ENCODE assay signal across 8 cellular contexts in genomic region chr7:100889761-100890639, GRCh38. TPM values are rescaled to one million over a fixed set of nuclear protein-coding genes. Genes with fewer than 3 reads are reported as not detected.
DNase-seq lines count a peak whose midpoint lies in the region; ATAC-seq, FAIRE-seq and TF ChIP-seq lines count a peak whose summit lies in the region.

No MANE protein-coding gene starts in this region.

- no peak overlapping the region for H2AFZ ChIP-seq in H1 (ENCODE audit: low read length)

- no peak overlapping the region; the same call in 1 of the 2 replicates for H2AK5ac ChIP-seq in H1 (ENCODE audit: low read depth, low read length)

- no peaks in the 10 kb centered on the region for H3K9me3 ChIP-seq in CD4-positive, alpha-beta memory T cell (ENCODE audit: control insufficient read depth in 1 of 2, low read length in 2 of 2)
- no peaks in the 10 kb centered on the region; a peak in 1 of 4 replicates for H3K9me3 ChIP-seq in H1 (ENCODE audit: insufficient read depth in 2 of 2, low read depth in 1 of 2, low read length in 1 of 2)

- H3K23ac ChIP-seq in H1 (ENCODE audit: insufficient read length) = peak overlapping the region; percentile 40

- H4K20me1 ChIP-seq in H1 (replicated peaks in 1 of 2; ENCODE audit: control insufficient read depth in 1 of 2, insufficient read depth in 2 of 2, low read length in 2 of 2) = peaks cover 12 to 17% of the 10 kb centered on the region in 2 experiments

- H3K36me3 ChIP-seq in CD4-positive, alpha-beta memory T cell (ENCODE audit: insufficient read depth, low read length) = peaks cover 25% of the 10 kb centered on the region
- H3K36me3 ChIP-seq in H1 (ENCODE audit: control insufficient read depth in 2 of 4, insufficient read depth in 4 of 4, low read length in 3 of 4) = peaks cover 23 to 39% (median 30%) of the 10 kb centered on the region in 4 experiments

- no peak for TF ChIP-seq CTCF in H1 (IDR thresholded peaks at IDR 0.05; ENCODE audit: control extremely low read depth in 1 of 3, insufficient read depth in 1 of 3, low read depth in 1 of 3, low read length in 3 of 3)

- peak; percentile 51 for ATAC-seq in GM19467 (IDR thresholded peaks at IDR 0.05; ENCODE audit: unreplicated experiment)

- FAIRE-seq in HTR-8/SVneo (lab: Jason Lieb, UNC) (peak; percentile 89), H1 (lab: Jason Lieb, UNC) (no peak)

- no peak overlapping the region for H2BK20ac ChIP-seq in H1 (ENCODE audit: low read length)

- H3K4me1 Mint-ChIP-seq in CD4-positive, alpha-beta memory T cell = peaks cover 28 to 64% (median 40%) of the 10 kb centered on the region in 4 donors

- peak overlapping the region; percentile 16; the same call in 1 of the 2 replicates for H4K8ac ChIP-seq in H1 (ENCODE audit: extremely low read depth, insufficient read depth, low read length)

- intact Hi-C loops in CD4-positive, alpha-beta memory T cell (cut with micrococcal nuclease) = loop anchor here (1.0 to 10.0 kb wide), 6 partner anchors 38 to 461 kb away; partner anchors contain the start of genes FIS1, MEPCE, SLC12A9 and VGF

- H3K23me2 ChIP-seq in H1 (ENCODE audit: low read depth, low read length) = peaks cover 20% of the 10 kb centered on the region; the same call in 1 of the 2 replicates

- H3K9me3 Mint-ChIP-seq in CD4-positive, alpha-beta memory T cell = peaks cover 0 to 6% (median 0%) of the 10 kb centered on the region in 8 donors

- peak overlapping the region; percentile 71; the same call in 1 of the 2 replicates for H2BK12ac ChIP-seq in H1 (ENCODE audit: low read depth, low read length)

- H4K91ac ChIP-seq in H1 (replicated peaks; ENCODE audit: insufficient read length, low read length) = peak overlapping the region; percentile 90

- peak overlapping the region; percentile 84 to 95 (median 88) for H3K4me3 Mint-ChIP-seq in CD4-positive, alpha-beta memory T cell

- peaks cover 2% of the 10 kb centered on the region for H3K27me3 ChIP-seq in CD4-positive, alpha-beta memory T cell (ENCODE audit: insufficient read depth, low read length)
- peaks cover 0 to 12% (median 3%) of the 10 kb centered on the region in 4 experiments; a peak in 5 of 7 replicates for H3K27me3 ChIP-seq in H1 (replicated peaks in 1 of 4; ENCODE audit: control insufficient read depth in 3 of 4, extremely low read depth in 1 of 4, insufficient read depth in 3 of 4, low read length in 3 of 4)

- no peak for TF ChIP-seq EP300 in H1 (IDR thresholded peaks at IDR 0.05; ENCODE audit: borderline replicate concordance in 1 of 2, low read depth in 2 of 2, low read length in 2 of 2)

- POLR2A ChIA-PET in CD4-positive, alpha-beta memory T cell (lab: Charles Lee; ENCODE audit: partially characterized antibody) = interaction anchor here (0.6 to 7.1 kb wide), 19 partner anchors 10 to 1473 kb away, joined by 3 to 243 read pairs (median 5); partner anchors contain the start of genes AP4M1, FBXO24, LRCH4 and MEPCE
- POLR2A ChIA-PET in H1 (lab: Charles Lee; ENCODE audit: partially characterized antibody) = interaction anchor here (0.5 to 10.1 kb wide), 33 partner anchors 9 to 1537 kb away, joined by 3 to 313 read pairs (median 4); partner anchors contain the start of genes AP1S1, AP4M1, MCM7 and MUC3A

- H3K18ac ChIP-seq in H1 (ENCODE audit: extremely low read depth, low read length) = peak overlapping the region; percentile 97

- 2% methylated on average over 45 of the region's 62 CpGs; no CpG with 5 or more reads in 1 of the 2 experiments for WGBS in H1 (ENCODE audit: extremely low coverage in 1 of 2, insufficient coverage in 1 of 2, insufficient read length in 1 of 2, insufficient replicate concordance in 2 of 2, low coverage in 1 of 2, low lambda C conversion rate in 2 of 2, missing lambda C conversion rate in 1 of 2), 2 experiments

- H3K56ac ChIP-seq in H1 (replicated peaks; ENCODE audit: insufficient read length, low read depth, low read length) = peak overlapping the region; percentile 69

- H2BK5ac ChIP-seq in H1 (ENCODE audit: low read depth, low read length) = peak overlapping the region; percentile 99

- no peak for TF ChIP-seq POLR2A in H1 (IDR thresholded peaks at IDR 0.05; ENCODE audit: control extremely low read depth in 1 of 2, low read depth in 2 of 2, low read length in 2 of 2)

- peak overlapping the region; percentile 73 to 83 (median 76) for H3K9ac ChIP-seq in H1 (replicated peaks in 1 of 4; ENCODE audit: extremely low read depth in 1 of 4, low read depth in 3 of 4, low read length in 3 of 4)

- H3K36me3 Mint-ChIP-seq in CD4-positive, alpha-beta memory T cell = peaks cover 35 to 36% of the 10 kb centered on the region in 2 donors

- H3K27ac Mint-ChIP-seq in CD4-positive, alpha-beta memory T cell = peak overlapping the region in 6 of 7 donors; percentile 22 to 93 (median 78)

- peaks cover 12 to 18% of the 10 kb centered on the region in 2 donors for H3K27me3 Mint-ChIP-seq in CD4-positive, alpha-beta memory T cell

- H2BK120ac ChIP-seq in H1 (replicated peaks; ENCODE audit: low read depth, low read length) = no peak overlapping the region

- H3K79me2 ChIP-seq in H1 (ENCODE audit: control insufficient read depth in 1 of 2, insufficient read depth in 2 of 2, low read length in 2 of 2) = peaks cover 0 to 25% of the 10 kb centered on the region in 2 experiments; a peak in 2 of 4 replicates

- DNase-seq in CD4-positive, alpha-beta memory T cell = peak; percentile 90 to 93 (median 91)
- DNase-seq in HTR-8/SVneo (ENCODE audit: insufficient read length, low spot score) = peak; percentile 91
- DNase-seq in NOMO-1 treated with DMSO at 0.1 percent for 48 hours (lab: John Stamatoyannopoulos, UW; ENCODE audit: unreplicated experiment) = peak; percentile 94
- DNase-seq in activated CD8-positive, alpha-beta memory T cell treated with anti-CD3 and anti-CD28 coated beads for 48 hours (ENCODE audit: low read depth in 2 of 3, low spot score in 2 of 3) = peak; percentile 66 to 84 (median 71)
- DNase-seq in H1 (ENCODE audit: low read depth in 1 of 2, low spot score in 2 of 2) = peak; percentile 79 to 92
- DNase-seq in mesenteric fat pad (ENCODE audit: low spot score) = peak; percentile 97
- DNase-seq in stimulated activated CD8-positive, alpha-beta memory T cell treated with anti-CD3 and anti-CD28 coated beads, Interleukin-12 subunit alpha, Interleukin-12 subunit beta, amount 100 ng/mL, for 4 hours (ENCODE audit: low read depth) = peak; percentile 88

- CTCF ChIA-PET in CD4-positive, alpha-beta memory T cell (lab: Charles Lee; ENCODE audit: partially characterized antibody) = interaction anchor here (0.7 to 2.6 kb wide), 13 partner anchors 8 to 354 kb away, joined by 3 to 18 read pairs (median 4); partner anchors contain the start of genes FIS1, PLOD3, SLC12A9 and SRRT
- CTCF ChIA-PET in H1 (lab: Charles Lee; ENCODE audit: partially characterized antibody) = interaction anchor here (0.6 to 1.7 kb wide), 14 partner anchors 10 to 495 kb away, joined by 3 to 6 read pairs (median 4); partner anchors contain the start of genes POP7 and SLC12A9

- H3K14ac ChIP-seq in H1 (ENCODE audit: insufficient read length) = peak overlapping the region; percentile 81

- no peak for TF ChIP-seq RAD21 in H1 (IDR thresholded peaks at IDR 0.05 in 1 of 2, conservative IDR thresholded peaks at IDR 0.05 in 1 of 2; ENCODE audit: low read depth in 2 of 2, low read length in 2 of 2)

- H3K4ac ChIP-seq in H1 (replicated peaks; ENCODE audit: insufficient read length, low read depth, low read length) = peak overlapping the region; percentile 98

- peak overlapping the region; percentile 88 for H4K5ac ChIP-seq in H1 (ENCODE audit: insufficient read length, low read depth, low read length)

- H3K79me1 ChIP-seq in H1 (ENCODE audit: low read depth, low read length) = peaks cover 14% of the 10 kb centered on the region

- H3K4me2 ChIP-seq in H1 (ENCODE audit: insufficient read depth in 1 of 2, low read depth in 2 of 2, low read length in 2 of 2) = peak overlapping the region; percentile 91 to 96

- H3K4me3 ChIP-seq in CD4-positive, alpha-beta memory T cell (ENCODE audit: low read length in 2 of 2) = peak overlapping the region; percentile 61 to 70
- H3K4me3 ChIP-seq in H1 (ENCODE audit: extremely low read depth in 1 of 4, insufficient read depth in 2 of 4, low read depth in 3 of 4, low read length in 4 of 4) = peak overlapping the region; percentile 65 to 91 (median 72)

- peak overlapping the region; percentile 39 for H3K27ac ChIP-seq in CD4-positive, alpha-beta memory T cell (ENCODE audit: low read depth, low read length)
- H3K27ac ChIP-seq in H1 (ENCODE audit: low read depth, low read length) = peak overlapping the region; percentile 86

- H2BK15ac ChIP-seq in H1 (ENCODE audit: low read length) = peak overlapping the region; percentile 94; the same call in 1 of the 2 replicates

- peaks cover 50% of the 10 kb centered on the region for H3K4me1 ChIP-seq in CD4-positive, alpha-beta memory T cell (ENCODE audit: insufficient read depth, low read length)
- peaks cover 0 to 21% (median 7%) of the 10 kb centered on the region in 4 experiments; a peak in 6 of 7 replicates for H3K4me1 ChIP-seq in H1 (replicated peaks in 1 of 4; ENCODE audit: control insufficient read depth in 3 of 4, insufficient read depth in 4 of 4, low read length in 3 of 4)

RNA-seq across cellular contexts. Expression of gene UFSP1, which starts 0.5 kb away (rescaled TPM):
- 10 to 100 TPM; 10.1 to 11.0 TPM for total RNA-seq in CD4-positive, alpha-beta memory T cell
- polyA plus RNA-seq in CD4-positive, alpha-beta memory T cell = 1 to 10 TPM in 1 of 2 donors, under 1 TPM in 1; 0.34 to 2.6 TPM
- 4.3 and 4.8 TPM in 2 replicates for total RNA-seq in H1 (2021; fragmentation: NEBNext Ultra II Directional; extraction: Animal tissue kit (Norgen Biotek cat#: 25700))
- 1.6 and 2.1 TPM in 2 replicates for polyA plus RNA-seq in H1 (2011; rRNA removed)
- 2.0 TPM for polyA plus RNA-seq in H1 (2011; cell fraction: cytosol; rRNA removed)
- polyA plus RNA-seq in H1 (2011; cell fraction: nucleus; rRNA removed) = 3.2 TPM
- 1.9 to 3.0 TPM (median 2.0 TPM) in 4 replicates for polyA plus RNA-seq in H1 (2012, experiment 1 of 2)
- 1.5 TPM for polyA plus RNA-seq in H1 (2012, experiment 2 of 2)
- 1.6 TPM for polyA plus RNA-seq in H1 (2013, experiment 1 of 2)
- polyA plus RNA-seq in H1 (2013, experiment 2 of 2) = 1.5 TPM
- polyA minus RNA-seq in H1 (2011; rRNA and poly(A)+ RNA removed) = 1.8 and 4.7 TPM in 2 replicates
- 7.5 TPM for polyA minus RNA-seq in H1 (2011; cell fraction: cytosol; rRNA and poly(A)+ RNA removed)
- 16.2 TPM for polyA minus RNA-seq in H1 (2011; cell fraction: nucleus; rRNA and poly(A)+ RNA removed)
- 5.1 TPM for total RNA-seq in mesenteric fat pad

RNA-seq across cellular contexts. Expression of gene ACHE, which starts 5.7 kb away (rescaled TPM):
- not detected for total RNA-seq in CD4-positive, alpha-beta memory T cell
- not detected for polyA plus RNA-seq in CD4-positive, alpha-beta memory T cell
- 4.3 and 4.8 TPM in 2 replicates for total RNA-seq in H1 (2021; fragmentation: NEBNext Ultra II Directional; extraction: Animal tissue kit (Norgen Biotek cat#: 25700))
- polyA plus RNA-seq in H1 (2011; rRNA removed) = 1.4 and 2.8 TPM in 2 replicates
- polyA plus RNA-seq in H1 (2011; cell fraction: cytosol; rRNA removed) = 1.8 TPM
- 7.7 TPM for polyA plus RNA-seq in H1 (2011; cell fraction: nucleus; rRNA removed)
- polyA plus RNA-seq in H1 (2012, experiment 1 of 2) = 1.6 to 2.9 TPM (median 2.2 TPM) in 4 replicates
- polyA plus RNA-seq in H1 (2012, experiment 2 of 2) = 1.2 TPM
- 6.7 TPM for polyA plus RNA-seq in H1 (2013, experiment 1 of 2)
- polyA plus RNA-seq in H1 (2013, experiment 2 of 2) = 6.3 TPM
- polyA minus RNA-seq in H1 (2011; rRNA and poly(A)+ RNA removed) = 0.44 and 0.95 TPM in 2 replicates
- 2.3 TPM for polyA minus RNA-seq in H1 (2011; cell fraction: cytosol; rRNA and poly(A)+ RNA removed)
- polyA minus RNA-seq in H1 (2011; cell fraction: nucleus; rRNA and poly(A)+ RNA removed) = 2.3 TPM
- total RNA-seq in mesenteric fat pad = 1.9 TPM

RNA-seq across cellular contexts. Expression of gene SRRT, which starts 15.1 kb away (rescaled TPM):
- 100 to 1,000 TPM; 264 to 272 TPM for total RNA-seq in CD4-positive, alpha-beta memory T cell
- 10 to 100 TPM; 37.8 to 86.5 TPM for polyA plus RNA-seq in CD4-positive, alpha-beta memory T cell
- total RNA-seq in H1 (2021; fragmentation: NEBNext Ultra II Directional; extraction: Animal tissue kit (Norgen Biotek cat#: 25700)) = 237 and 239 TPM in 2 replicates
- polyA plus RNA-seq in H1 (2011; rRNA removed) = 66.7 and 103 TPM in 2 replicates
- polyA plus RNA-seq in H1 (2011; cell fraction: cytosol; rRNA removed) = 78.5 TPM
- 456 TPM for polyA plus RNA-seq in H1 (2011; cell fraction: nucleus; rRNA removed)
- 212 to 245 TPM (median 235 TPM) in 4 replicates for polyA plus RNA-seq in H1 (2012, experiment 1 of 2)
- polyA plus RNA-seq in H1 (2012, experiment 2 of 2) = 131 TPM
- 167 TPM for polyA plus RNA-seq in H1 (2013, experiment 1 of 2)
- 144 TPM for polyA plus RNA-seq in H1 (2013, experiment 2 of 2)
- polyA minus RNA-seq in H1 (2011; rRNA and poly(A)+ RNA removed) = 44.1 and 59.4 TPM in 2 replicates
- polyA minus RNA-seq in H1 (2011; cell fraction: cytosol; rRNA and poly(A)+ RNA removed) = 112 TPM
- 143 TPM for polyA minus RNA-seq in H1 (2011; cell fraction: nucleus; rRNA and poly(A)+ RNA removed)
- 135 TPM for total RNA-seq in mesenteric fat pad

RNA-seq across cellular contexts. Expression of gene TRIP6, which starts 22.8 kb away (rescaled TPM):
- total RNA-seq in CD4-positive, alpha-beta memory T cell = 1 to 10 TPM; 7.6 to 9.4 TPM
- polyA plus RNA-seq in CD4-positive, alpha-beta memory T cell = 1 to 10 TPM; 2.7 to 4.9 TPM
- total RNA-seq in H1 (2021; fragmentation: NEBNext Ultra II Directional; extraction: Animal tissue kit (Norgen Biotek cat#: 25700)) = 103 and 109 TPM in 2 replicates
- 88.4 and 112 TPM in 2 replicates for polyA plus RNA-seq in H1 (2011; rRNA removed)
- polyA plus RNA-seq in H1 (2011; cell fraction: cytosol; rRNA removed) = 112 TPM
- polyA plus RNA-seq in H1 (2011; cell fraction: nucleus; rRNA removed) = 145 TPM
- 85.3 to 128 TPM (median 117 TPM) in 4 replicates for polyA plus RNA-seq in H1 (2012, experiment 1 of 2)
- polyA plus RNA-seq in H1 (2012, experiment 2 of 2) = 101 TPM
- 56.2 TPM for polyA plus RNA-seq in H1 (2013, experiment 1 of 2)
- polyA plus RNA-seq in H1 (2013, experiment 2 of 2) = 51.7 TPM
- polyA minus RNA-seq in H1 (2011; rRNA and poly(A)+ RNA removed) = 34.4 and 35.9 TPM in 2 replicates
- 43.7 TPM for polyA minus RNA-seq in H1 (2011; cell fraction: cytosol; rRNA and poly(A)+ RNA removed)
- 36.9 TPM for polyA minus RNA-seq in H1 (2011; cell fraction: nucleus; rRNA and poly(A)+ RNA removed)
- 71.0 TPM for total RNA-seq in mesenteric fat pad

RNA-seq across cellular contexts. Expression of gene SLC12A9, which starts 37.5 kb away (rescaled TPM):
- total RNA-seq in CD4-positive, alpha-beta memory T cell = 10 to 100 TPM; 63.7 to 64.6 TPM
- polyA plus RNA-seq in CD4-positive, alpha-beta memory T cell = 1 to 10 TPM; 7.0 to 9.1 TPM
- 40.1 and 40.7 TPM in 2 replicates for total RNA-seq in H1 (2021; fragmentation: NEBNext Ultra II Directional; extraction: Animal tissue kit (Norgen Biotek cat#: 25700))
- 31.4 and 54.0 TPM in 2 replicates for polyA plus RNA-seq in H1 (2011; rRNA removed)
- 28.5 TPM for polyA plus RNA-seq in H1 (2011; cell fraction: cytosol; rRNA removed)
- polyA plus RNA-seq in H1 (2011; cell fraction: nucleus; rRNA removed) = 74.3 TPM
- polyA plus RNA-seq in H1 (2012, experiment 1 of 2) = 25.4 to 35.3 TPM (median 33.8 TPM) in 4 replicates
- 27.5 TPM for polyA plus RNA-seq in H1 (2012, experiment 2 of 2)
- 33.2 TPM for polyA plus RNA-seq in H1 (2013, experiment 1 of 2)
- polyA plus RNA-seq in H1 (2013, experiment 2 of 2) = 32.9 TPM
- 13.1 and 22.4 TPM in 2 replicates for polyA minus RNA-seq in H1 (2011; rRNA and poly(A)+ RNA removed)
- 13.4 TPM for polyA minus RNA-seq in H1 (2011; cell fraction: cytosol; rRNA and poly(A)+ RNA removed)
- 13.4 TPM for polyA minus RNA-seq in H1 (2011; cell fraction: nucleus; rRNA and poly(A)+ RNA removed)
- 21.7 TPM for total RNA-seq in mesenteric fat pad

Comparison
In these comparisons a context has a peak if more than half of its experiments do, and no peak if none do; other contexts are left out.
1. Peak in every context shown above with its lines: DNase-seq, ATAC-seq, H3K4me3 ChIP-seq and H3K27ac ChIP-seq.